8 cellular contexts compared by ENCODE assay signal in the genomic region with DNA sequence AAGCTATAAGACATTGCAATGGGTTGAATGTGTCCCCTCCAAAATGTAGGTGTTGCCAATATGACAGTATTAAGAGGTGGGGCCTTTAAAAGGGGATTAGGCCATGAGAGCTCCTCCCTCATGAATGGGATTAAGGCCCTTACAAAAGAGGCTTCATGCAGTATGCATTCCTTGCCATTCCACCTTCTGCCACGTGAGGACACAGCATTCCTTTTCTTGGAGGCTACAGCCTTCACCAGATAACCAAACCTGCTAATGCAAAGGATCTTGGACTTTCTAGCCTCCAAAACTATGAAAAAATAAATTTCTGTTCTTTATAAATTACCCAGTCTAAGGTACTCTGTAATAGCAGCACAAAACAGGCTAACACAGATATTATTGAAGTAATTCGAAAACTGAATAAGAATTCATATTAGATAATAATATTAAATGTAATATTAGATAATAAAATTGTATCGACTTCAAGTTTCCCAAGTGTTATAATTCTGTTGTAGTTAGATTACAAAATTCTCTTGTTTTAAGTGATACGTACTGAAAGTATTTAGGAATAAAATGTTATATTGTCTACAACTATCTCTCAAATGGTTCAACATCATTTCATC. TPM values are rescaled to one million over a fixed set of nuclear protein-coding genes. Genes with fewer than 3 reads are reported as not detected.
DNase-seq lines count a peak whose midpoint lies in the region; ATAC-seq and TF ChIP-seq lines count a peak whose summit lies in the region.

No MANE protein-coding gene starts in this region.

- peaks cover 6% of the 10 kb centered on the region for H3K4me1 Mint-ChIP-seq in osteocyte (ENCODE audit: unreplicated experiment)

- peaks cover 11% of the 10 kb centered on the region for H3K27me3 Mint-ChIP-seq in osteocyte (ENCODE audit: unreplicated experiment)

- H3K27ac Mint-ChIP-seq in osteocyte (ENCODE audit: unreplicated experiment), result no peak overlapping the region

- ATAC-seq in HG02678 (IDR thresholded peaks at IDR 0.05; ENCODE audit: unreplicated experiment) (no peak), HG02588 (IDR thresholded peaks at IDR 0.05; ENCODE audit: unreplicated experiment) (no peak)
- no peak for ATAC-seq in activated CD4-positive, CD25-positive, alpha-beta regulatory T cell treated with anti-CD3 and anti-CD28 coated beads, Interleukin-2, amount 50 U/mL, for 24 hours

- H3K9me3 Mint-ChIP-seq in osteocyte (ENCODE audit: unreplicated experiment), result no peaks in the 10 kb centered on the region

- no peaks in the 10 kb centered on the region for H3K36me3 Mint-ChIP-seq in osteocyte (ENCODE audit: unreplicated experiment)

- TF ChIP-seq CTCF in GM12873 (IDR thresholded peaks at IDR 0.05; ENCODE audit: insufficient read depth, low read depth, low read length, missing control alignments), result peak; percentile 46
- peak; percentile 54 for TF ChIP-seq CTCF in osteocyte (IDR thresholded peaks at IDR 0.05)

- no peak overlapping the region for H3K4me3 Mint-ChIP-seq in osteocyte (ENCODE audit: unreplicated experiment)

- DNase-seq in NCI-H69 (lab: John Stamatoyannopoulos, UW) (peak; percentile 69), ecto neural progenitor cell (ENCODE audit: low spot score) (peak; percentile 62), osteocyte (ENCODE audit: extremely low spot score, unreplicated experiment) (no peak)
- DNase-seq in stimulated activated CD4-positive, alpha-beta T cell treated with anti-CD3 and anti-CD28 coated beads, Interleukin-4, amount 100 ng/mL, for 24 hours, result no peak

RNA-seq across cellular contexts. Expression of a gene that starts 29.4 kb away (rescaled TPM):
- not detected in 2 replicates for total RNA-seq in osteocyte

RNA-seq across cellular contexts. Expression of a gene that starts 33.5 kb away (rescaled TPM):
- total RNA-seq in osteocyte, result not detected in 2 replicates

Comparison
In these comparisons a context has a peak if more than half of its experiments do, and no peak if none do; other contexts are left out.
1. DNase-seq: peak in NCI-H69 (single experiment) and ecto neural progenitor cell (single experiment); none in osteocyte (single experiment) and stimulated activated CD4-positive, alpha-beta T cell treated with anti-CD3 and anti-CD28 coated beads, Interleukin-4, amount 100 ng/mL, for 24 hours (single experiment).